In genomic region chr11:70740475-70740825, GRCh38 we compare ENCODE assay signal across 18 cellular contexts.
DNase-seq lines count a peak whose midpoint lies in the region; ATAC-seq and TF ChIP-seq lines count a peak whose summit lies in the region.
"Had no signal": no experiment of that assay in that cellular context is flagged by ENCODE, and none has a peak within 500 bp of the region (broad histone marks: within the 10 kb centered on the region; RNA-seq: fewer than 3 reads in every experiment).

No MANE protein-coding gene starts in this region.

- DNase-seq in NCI-H146 treated with DMSO at 0.1 percent for 48 hours (lab: John Stamatoyannopoulos, UW; ENCODE audit: unreplicated experiment): peak; percentile 9
- peak; percentile 94 for DNase-seq in left kidney (ENCODE audit: low read depth, low spot score)
- peak; percentile 32 for DNase-seq in retina
- DNase-seq in psoas muscle: no peak
- DNase-seq in NCI-H2227 (lab: John Stamatoyannopoulos, UW; ENCODE audit: unreplicated experiment): no peak
- DNase-seq: CD4-positive, alpha-beta memory T cell; COR-L47; GF-D8; NCI-H1092; NCI-H1436; NCI-H1930; NCI-H2107; NCI-H446; NCI-H524 treated with DMSO at 0.1 percent for 48 hours; SHP77 treated with DMSO at 0.1 percent for 48 hours had no signal

- ATAC-seq in psoas muscle (no peak), HG03280 (IDR thresholded peaks at IDR 0.05; ENCODE audit: unreplicated experiment) (no peak)

- intact Hi-C loops in psoas muscle (cut with DNase I): no loop called here

- no peaks in the 10 kb centered on the region for H4K20me1 ChIP-seq in BLaER1

- H3K4me1 ChIP-seq in BLaER1 (peaks cover 32% of the 10 kb centered on the region), psoas muscle (no peaks in the 10 kb centered on the region)

- H3K9me3 ChIP-seq in BLaER1: no peaks in the 10 kb centered on the region
- H3K9me3 ChIP-seq in psoas muscle: no peaks in the 10 kb centered on the region

- H3K27ac ChIP-seq in BLaER1: peak overlapping the region; percentile 64
- H3K27ac ChIP-seq in psoas muscle: no peak overlapping the region
- H3K27ac ChIP-seq: RWPE1 had no signal

- H3K4me2 ChIP-seq in BLaER1: peak overlapping the region; percentile 87

- TF ChIP-seq CTCF in psoas muscle (IDR thresholded peaks at IDR 0.05): no peak

- H3K9ac ChIP-seq in BLaER1: peak overlapping the region; percentile 48

- peak overlapping the region; percentile 47 for H3K4me3 ChIP-seq in BLaER1
- no peak overlapping the region for H3K4me3 ChIP-seq in psoas muscle

- H3K36me3 ChIP-seq in BLaER1 (no peaks in the 10 kb centered on the region), psoas muscle (ENCODE audit: insufficient read depth in 1 of 2, low read depth in 1 of 2) (no peaks in the 10 kb centered on the region)

- H3K27me3 ChIP-seq in BLaER1 (0 out of 2 replicates have a peak, but pooled peaks cover 6% of the 10 kb centered on the region), psoas muscle (ENCODE audit: insufficient read depth in 3 of 3, low read length in 2 of 3) (peaks cover 0 to 40% (median 4%) of the 10 kb centered on the region in 3 donors)

- WGBS in psoas muscle, 3 donors: 40 to 52% (median 45%) methylated on average over 7 of the region's 7 CpGs

Comparison
In these comparisons a context has a peak if more than half of its experiments do, and no peak if none do; other contexts are left out.
1. DNase-seq: peak in NCI-H146 treated with DMSO at 0.1 percent for 48 hours (single experiment), left kidney (single experiment) and retina (single experiment); none in psoas muscle (0 of 2) and NCI-H2227 (single experiment).